ENCODE assay signal across 8 cellular contexts in genomic region chr1:185045793-185046441, GRCh38. TPM values are rescaled to one million over a fixed set of nuclear protein-coding genes. Genes with fewer than 3 reads are reported as not detected.
DNase-seq lines count a peak whose midpoint lies in the region; ATAC-seq and TF ChIP-seq lines count a peak whose summit lies in the region.

No MANE protein-coding gene starts in this region.

- peak overlapping the region; percentile 73 for H3K4me3 ChIP-seq in GM08714 (ENCODE audit: low read length)
- peak overlapping the region; percentile 98 for H3K4me3 ChIP-seq in endocrine pancreas (ENCODE audit: control insufficient read depth, insufficient read depth, low read length)
- H3K4me3 ChIP-seq in stomach: peak overlapping the region; percentile 74 to 88 (median 86)

- TF ChIP-seq EP300 in stomach (IDR thresholded peaks at IDR 0.05): no peak

- ATAC-seq in GM21825 (IDR thresholded peaks at IDR 0.05; ENCODE audit: unreplicated experiment) (peak; percentile 36), GM18858 (IDR thresholded peaks at IDR 0.05; ENCODE audit: unreplicated experiment) (no peak)
- ATAC-seq in activated CD4-positive, CD25-positive, alpha-beta regulatory T cell treated with anti-CD3 and anti-CD28 coated beads, Interleukin-2, amount 50 U/mL, for 24 hours: peak; percentile 18 to 25

- WGBS in stomach, 5 donors: 1% methylated on average over 36 to 57 of the region's 57 CpGs

- H3K36me3 ChIP-seq in endocrine pancreas (ENCODE audit: control insufficient read depth, insufficient read depth, low read length) (no peaks in the 10 kb centered on the region), stomach (no peaks in the 10 kb centered on the region)

- H3K27me3 ChIP-seq in endocrine pancreas (ENCODE audit: control insufficient read depth, insufficient read depth, low read length) (no peaks in the 10 kb centered on the region), stomach (no peaks in the 10 kb centered on the region)

- TF ChIP-seq CTCF in stomach (IDR thresholded peaks at IDR 0.05): no peak

- peak overlapping the region; percentile 82 for H3K9ac ChIP-seq in endocrine pancreas (ENCODE audit: control insufficient read depth, insufficient read depth, low read length)

- peak overlapping the region; percentile 87 to 93 (median 91) for H3K27ac ChIP-seq in stomach

- intact Hi-C loops in stomach (cut with DNase I; ENCODE audit: low total_unique reads): no loop called here

- peaks cover 8% of the 10 kb centered on the region for H3K4me1 ChIP-seq in endocrine pancreas (ENCODE audit: control insufficient read depth, insufficient read depth, low read length)
- H3K4me1 ChIP-seq in stomach: peaks cover 8 to 30% (median 24%) of the 10 kb centered on the region in 4 donors

- no peak for TF ChIP-seq POLR2A in stomach (IDR thresholded peaks at IDR 0.05)

- DNase-seq in LoVo (ENCODE audit: low spot score): peak; percentile 10
- DNase-seq in midbrain (lab: John Stamatoyannopoulos, UW): peak; percentile 45
- DNase-seq in stomach: peak; percentile 30

- H3K9me3 ChIP-seq in endocrine pancreas (ENCODE audit: control insufficient read depth, low read length) (no peaks in the 10 kb centered on the region), stomach (no peaks in the 10 kb centered on the region)

RNA-seq across cellular contexts. Expression of gene RNF2, which starts 0.6 kb away (rescaled TPM):
- total RNA-seq in stomach: 10 to 100 TPM in 2 of 5 donors, 1 to 10 TPM in 2, under 1 TPM in 1; 0.29 to 76.1 (median 7.0) TPM
- 1 to 10 TPM; 4.2 to 8.4 (median 5.8) TPM for polyA plus RNA-seq in stomach
